Comparison of ENCODE assay signal across 8 cellular contexts in the genomic region with DNA sequence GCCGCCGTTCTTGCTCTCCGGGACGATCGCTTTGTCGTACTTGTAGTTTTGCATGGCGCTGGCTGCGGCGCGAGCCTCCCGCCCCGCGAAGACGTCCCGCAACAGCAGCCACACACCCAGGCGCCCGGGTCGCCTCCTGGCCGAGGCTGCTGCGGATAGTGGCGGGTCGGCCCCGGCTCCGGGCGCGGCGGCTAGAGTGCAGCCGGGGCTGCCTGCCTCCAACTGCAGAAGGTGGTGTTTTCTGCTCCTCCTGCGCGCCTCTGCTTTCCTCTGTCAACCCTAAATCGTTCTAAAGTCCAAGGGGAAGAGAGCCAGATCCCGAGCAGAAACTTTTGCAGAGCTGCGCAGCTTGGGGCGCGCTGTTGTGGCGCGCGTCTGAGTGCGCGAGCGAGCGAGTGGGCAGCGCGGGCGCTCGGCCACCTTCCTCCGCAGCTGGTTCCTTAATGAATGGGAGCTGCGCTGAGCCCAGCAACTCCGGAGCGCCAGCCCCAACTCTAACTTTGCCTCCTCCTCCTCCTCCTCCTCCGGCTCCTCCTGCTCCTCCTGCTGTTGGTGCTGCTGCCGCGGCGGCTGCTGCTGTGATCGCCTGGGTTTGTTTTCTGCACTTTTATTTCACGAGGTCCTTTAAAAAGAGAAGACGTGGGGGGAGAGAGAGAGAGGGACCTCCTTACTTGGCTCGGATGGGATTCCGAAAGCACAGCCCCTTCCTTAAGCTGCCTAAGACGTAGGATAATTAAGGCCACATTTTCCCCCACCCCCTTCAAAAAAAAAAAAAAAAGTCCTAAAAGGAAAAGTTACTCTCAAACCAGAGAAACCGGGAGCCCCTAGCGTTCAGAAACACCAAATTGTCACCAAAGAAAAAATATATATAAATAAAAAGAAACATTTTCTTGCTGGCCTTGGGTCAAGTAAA. TPM values are rescaled to one million over a fixed set of nuclear protein-coding genes. Genes with fewer than 3 reads are reported as not detected.
DNase-seq lines count a peak whose midpoint lies in the region; ATAC-seq and TF ChIP-seq lines count a peak whose summit lies in the region.

A gene (minus strand): TSS at position 601 of the 913 bp plus-strand sequence. CDS start 547 bp downstream, at position 54.

- TF ChIP-seq CTCF in GM23338 (conservative IDR thresholded peaks at IDR 0.05; ENCODE audit: low read depth in 2 of 2) (peak; percentile 36 to 55; a peak in 3 of 4 replicates), nephron progenitor cell (IDR thresholded peaks at IDR 0.05) (peak; percentile 50)

- H3K36me3 Mint-ChIP-seq in GM23338 (ENCODE audit: low read depth) (no peaks in the 10 kb centered on the region), nephron progenitor cell (ENCODE audit: low read depth) (no peaks in the 10 kb centered on the region)
- no peaks in the 10 kb centered on the region for H3K36me3 Mint-ChIP-seq in activated naive CD8-positive, alpha-beta T cell treated with anti-CD3 and anti-CD28 coated beads for 36 hours

- DNase-seq in COLO668 (lab: John Stamatoyannopoulos, UW; ENCODE audit: unreplicated experiment) (peak; percentile 87), GM23338 (ENCODE audit: low spot score) (peak; percentile 90), NCI-H446 (lab: John Stamatoyannopoulos, UW) (peak; percentile 72 to 85), globus pallidus (ENCODE audit: low spot score) (peak; percentile 92), nephron progenitor cell (peak; percentile 75)
- peak; percentile 10 for DNase-seq in activated naive CD8-positive, alpha-beta T cell treated with anti-CD3 and anti-CD28 coated beads for 36 hours

- H3K36me3 ChIP-seq in GM23338 (ENCODE audit: insufficient read depth), result no peaks in the 10 kb centered on the region

- H3K4me1 Mint-ChIP-seq in GM23338 (peaks cover 41% of the 10 kb centered on the region), nephron progenitor cell (peaks cover 45% of the 10 kb centered on the region)
- no peaks in the 10 kb centered on the region for H3K4me1 Mint-ChIP-seq in activated naive CD8-positive, alpha-beta T cell treated with anti-CD3 and anti-CD28 coated beads for 36 hours

- peaks cover 42% of the 10 kb centered on the region for H3K4me1 ChIP-seq in GM23338 (ENCODE audit: insufficient read depth)

- peak within 1 kb of the TSS; percentile 94 for H3K4me3 Mint-ChIP-seq in GM23338
- peak within 1 kb of the TSS; percentile 78 for H3K4me3 Mint-ChIP-seq in activated naive CD8-positive, alpha-beta T cell treated with anti-CD3 and anti-CD28 coated beads for 36 hours
- H3K4me3 Mint-ChIP-seq in nephron progenitor cell, result peak within 1 kb of the TSS; percentile 91

- H2AFZ ChIP-seq in GM23338, result no peak within 1 kb of the TSS

- peaks cover 59% of the 10 kb centered on the region for H3K79me2 ChIP-seq in GM23338 (replicated peaks; ENCODE audit: insufficient read depth)

- H4K20me1 ChIP-seq in GM23338 (replicated peaks; ENCODE audit: insufficient read depth), result peaks cover 13% of the 10 kb centered on the region; the same call in 1 of the 2 replicates

- peak within 1 kb of the TSS; percentile 74 for H3K27ac ChIP-seq in GM23338 (ENCODE audit: low read depth)

- peak within 1 kb of the TSS; percentile 76 for H3K4me2 ChIP-seq in GM23338

- H3K9me2 ChIP-seq in GM23338 (ENCODE audit: insufficient read depth), result no peaks in the 10 kb centered on the region

- H3K27ac Mint-ChIP-seq in GM23338 (peak within 1 kb of the TSS; percentile 94), nephron progenitor cell (peak within 1 kb of the TSS; percentile 97)
- no peak within 1 kb of the TSS for H3K27ac Mint-ChIP-seq in activated naive CD8-positive, alpha-beta T cell treated with anti-CD3 and anti-CD28 coated beads for 36 hours

- H3K9me3 Mint-ChIP-seq in GM23338, result no peaks in the 10 kb centered on the region
- H3K9me3 Mint-ChIP-seq in activated naive CD8-positive, alpha-beta T cell treated with anti-CD3 and anti-CD28 coated beads for 36 hours, result no peaks in the 10 kb centered on the region
- H3K9me3 Mint-ChIP-seq in nephron progenitor cell, result no peaks in the 10 kb centered on the region

- no peaks in the 10 kb centered on the region for H3K27me3 ChIP-seq in GM23338 (ENCODE audit: insufficient read depth)

- peak within 1 kb of the TSS; percentile 82 for H3K4me3 ChIP-seq in GM23338

- peak; percentile 83 for ATAC-seq in GM23338
- ATAC-seq in GM18873 (IDR thresholded peaks at IDR 0.05; ENCODE audit: low FRiP score, unreplicated experiment), result no peak
- no peak for ATAC-seq in HG02938 (IDR thresholded peaks at IDR 0.05; ENCODE audit: unreplicated experiment)

- peaks cover 8% of the 10 kb centered on the region for H3K27me3 Mint-ChIP-seq in GM23338 (ENCODE audit: insufficient read depth, low read depth, poor library complexity)
- H3K27me3 Mint-ChIP-seq in activated naive CD8-positive, alpha-beta T cell treated with anti-CD3 and anti-CD28 coated beads for 36 hours, result peaks cover 47% of the 10 kb centered on the region
- no peaks in the 10 kb centered on the region for H3K27me3 Mint-ChIP-seq in nephron progenitor cell (ENCODE audit: low read depth, poor library complexity)

- no peaks in the 10 kb centered on the region for H3F3A ChIP-seq in GM23338 (replicated peaks; ENCODE audit: low read depth)

TF ChIP-seq in GM23338, 12 proteins besides CTCF, POLR2A, EP300 and RAD21 (continues in another document):
- TF ChIP-seq POLR2AphosphoS5 (IDR thresholded peaks at IDR 0.05; ENCODE audit: low read depth) (peak; percentile 82), EZH2 (IDR thresholded peaks at IDR 0.05; ENCODE audit: low read depth, unreplicated experiment) (no peak), EZH2phosphoT487 (IDR thresholded peaks at IDR 0.05; ENCODE audit: unreplicated experiment) (no peak), CREB1 (CRISPR knock-in tag; IDR thresholded peaks at IDR 0.05; ENCODE audit: low read depth) (0 out of 2 replicates have a peak, but pooled peaks have one; percentile 19), ZNF331 (CRISPR knock-in tag; IDR thresholded peaks at IDR 0.05; ENCODE audit: low read depth) (no peak), JUNB (IDR thresholded peaks at IDR 0.05; ENCODE audit: unreplicated experiment) (no peak), NANOG (IDR thresholded peaks at IDR 0.05; ENCODE audit: borderline replicate concordance) (no peak), STAT1 (IDR thresholded peaks at IDR 0.05; ENCODE audit: unreplicated experiment) (no peak)
- TF ChIP-seq, protein P1, sequence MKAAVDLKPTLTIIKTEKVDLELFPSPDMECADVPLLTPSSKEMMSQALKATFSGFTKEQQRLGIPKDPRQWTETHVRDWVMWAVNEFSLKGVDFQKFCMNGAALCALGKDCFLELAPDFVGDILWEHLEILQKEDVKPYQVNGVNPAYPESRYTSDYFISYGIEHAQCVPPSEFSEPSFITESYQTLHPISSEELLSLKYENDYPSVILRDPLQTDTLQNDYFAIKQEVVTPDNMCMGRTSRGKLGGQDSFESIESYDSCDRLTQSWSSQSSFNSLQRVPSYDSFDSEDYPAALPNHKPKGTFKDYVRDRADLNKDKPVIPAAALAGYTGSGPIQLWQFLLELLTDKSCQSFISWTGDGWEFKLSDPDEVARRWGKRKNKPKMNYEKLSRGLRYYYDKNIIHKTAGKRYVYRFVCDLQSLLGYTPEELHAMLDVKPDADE (IDR thresholded peaks at IDR 0.05), result 0 out of 2 replicates have a peak, but pooled peaks have one; percentile 23
- TF ChIP-seq, protein P2, sequence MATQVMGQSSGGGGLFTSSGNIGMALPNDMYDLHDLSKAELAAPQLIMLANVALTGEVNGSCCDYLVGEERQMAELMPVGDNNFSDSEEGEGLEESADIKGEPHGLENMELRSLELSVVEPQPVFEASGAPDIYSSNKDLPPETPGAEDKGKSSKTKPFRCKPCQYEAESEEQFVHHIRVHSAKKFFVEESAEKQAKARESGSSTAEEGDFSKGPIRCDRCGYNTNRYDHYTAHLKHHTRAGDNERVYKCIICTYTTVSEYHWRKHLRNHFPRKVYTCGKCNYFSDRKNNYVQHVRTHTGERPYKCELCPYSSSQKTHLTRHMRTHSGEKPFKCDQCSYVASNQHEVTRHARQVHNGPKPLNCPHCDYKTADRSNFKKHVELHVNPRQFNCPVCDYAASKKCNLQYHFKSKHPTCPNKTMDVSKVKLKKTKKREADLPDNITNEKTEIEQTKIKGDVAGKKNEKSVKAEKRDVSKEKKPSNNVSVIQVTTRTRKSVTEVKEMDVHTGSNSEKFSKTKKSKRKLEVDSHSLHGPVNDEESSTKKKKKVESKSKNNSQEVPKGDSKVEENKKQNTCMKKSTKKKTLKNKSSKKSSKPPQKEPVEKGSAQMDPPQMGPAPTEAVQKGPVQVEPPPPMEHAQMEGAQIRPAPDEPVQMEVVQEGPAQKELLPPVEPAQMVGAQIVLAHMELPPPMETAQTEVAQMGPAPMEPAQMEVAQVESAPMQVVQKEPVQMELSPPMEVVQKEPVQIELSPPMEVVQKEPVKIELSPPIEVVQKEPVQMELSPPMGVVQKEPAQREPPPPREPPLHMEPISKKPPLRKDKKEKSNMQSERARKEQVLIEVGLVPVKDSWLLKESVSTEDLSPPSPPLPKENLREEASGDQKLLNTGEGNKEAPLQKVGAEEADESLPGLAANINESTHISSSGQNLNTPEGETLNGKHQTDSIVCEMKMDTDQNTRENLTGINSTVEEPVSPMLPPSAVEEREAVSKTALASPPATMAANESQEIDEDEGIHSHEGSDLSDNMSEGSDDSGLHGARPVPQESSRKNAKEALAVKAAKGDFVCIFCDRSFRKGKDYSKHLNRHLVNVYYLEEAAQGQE (IDR thresholded peaks at IDR 0.05; ENCODE audit: unreplicated experiment), result no peak

RNA-seq across cellular contexts. Expression of the gene that starts here (rescaled TPM):
- 49.0 and 61.9 TPM in 2 replicates for total RNA-seq in GM23338 (2014; rRNA removed; shearing (Covaris generic))
- 41.9 and 42.2 TPM in 2 replicates for polyA plus RNA-seq in GM23338 (2016; fragmentation: Nextera tagmentation; extraction: Ambion mirVana)
- not detected for total RNA-seq in activated naive CD8-positive, alpha-beta T cell treated with anti-CD3 and anti-CD28 coated beads for 36 hours

Comparison
In these comparisons a context has a peak if more than half of its experiments do, and no peak if none do; other contexts are left out.
1. RNA of the gene that starts here (total RNA-seq): 49.0 to 61.9 TPM in GM23338; not detected in activated naive CD8-positive, alpha-beta T cell treated with anti-CD3 and anti-CD28 coated beads for 36 hours; every median in the first group is over 10 times any median in the second.
2. Peak in DNase-seq in activated naive CD8-positive, alpha-beta T cell treated with anti-CD3 and anti-CD28 coated beads for 36 hours; RNA of the gene not detected or under 1 TPM.
3. DNase-seq: peak in every context shown above with its lines; median percentile 92 in globus pallidus; 90 in GM23338; 87 in COLO668; 78 in NCI-H446; 75 in nephron progenitor cell; 10 in activated naive CD8-positive, alpha-beta T cell treated with anti-CD3 and anti-CD28 coated beads for 36 hours.
4. Peak in every context shown above with its lines, with median percentiles within 50 percentile points of each other: H3K4me3 Mint-ChIP-seq.